ENCODE assay signal across 2 cellular contexts in genomic region chr16:1794221-1794871, GRCh38.
TF ChIP-seq lines count a peak whose summit lies in the region.

No MANE protein-coding gene starts in this region.

TF ChIP-seq in A549, 52 proteins besides CTCF, POLR2A, EP300 and RAD21:
- TF ChIP-seq MAFK (IDR thresholded peaks at IDR 0.05; ENCODE audit: partially characterized antibody) = no peak
- TF ChIP-seq POLR2AphosphoS2 (conservative IDR thresholded peaks at IDR 0.05; ENCODE audit: low read length) = no peak
- no peak for TF ChIP-seq JUNB (IDR thresholded peaks at IDR 0.05)
- no peak for TF ChIP-seq CEBPB (IDR thresholded peaks at IDR 0.05)
- no peak for TF ChIP-seq PHF8 (IDR thresholded peaks at IDR 0.05; ENCODE audit: borderline replicate concordance, low read depth)
- TF ChIP-seq SREBF2 (IDR thresholded peaks at IDR 0.05) = no peak
- no peak for TF ChIP-seq HOXB13 (CRISPR knock-in tag; IDR thresholded peaks at IDR 0.05; ENCODE audit: low read depth)
- no peak for TF ChIP-seq ELK1 (IDR thresholded peaks at IDR 0.05; ENCODE audit: low read depth, low read length)
- no peak for TF ChIP-seq CBX2 (IDR thresholded peaks at IDR 0.05; ENCODE audit: borderline replicate concordance, low read depth)
- no peak for TF ChIP-seq MAZ (IDR thresholded peaks at IDR 0.05; ENCODE audit: borderline replicate concordance, low read depth, low read length)
- TF ChIP-seq HES2 (IDR thresholded peaks at IDR 0.05) = no peak
- TF ChIP-seq BHLHE40 (IDR thresholded peaks at IDR 0.05; ENCODE audit: low read depth, low read length) = no peak
- no peak for TF ChIP-seq RNF2 (IDR thresholded peaks at IDR 0.05; ENCODE audit: borderline replicate concordance, low read depth)
- no peak for TF ChIP-seq MYC (IDR thresholded peaks at IDR 0.05; ENCODE audit: borderline replicate concordance, low read length)
- no peak for TF ChIP-seq NFE2L2 (conservative IDR thresholded peaks at IDR 0.05; ENCODE audit: low read length)
- TF ChIP-seq ZNF302 (CRISPR knock-in tag; IDR thresholded peaks at IDR 0.05) = no peak
- no peak for TF ChIP-seq JUN (IDR thresholded peaks at IDR 0.05)
- TF ChIP-seq KDM1A (IDR thresholded peaks at IDR 0.05; ENCODE audit: low read depth) = no peak
- TF ChIP-seq PBX3 (IDR thresholded peaks at IDR 0.05) = no peak
- TF ChIP-seq SMC3 (IDR thresholded peaks at IDR 0.05) = no peak

TF ChIP-seq in K562, 482 proteins besides CTCF, POLR2A, EP300 and RAD21:
- TF ChIP-seq GATA2 (CRISPR knock-in tag; IDR thresholded peaks at IDR 0.05) (no peak), IRF2 (CRISPR knock-in tag; IDR thresholded peaks at IDR 0.05) (no peak), POLR2G (IDR thresholded peaks at IDR 0.05; ENCODE audit: low read depth, low read length) (peak; percentile 25; the same call in 1 of the 2 replicates), ZNF165 (CRISPR knock-in tag; IDR thresholded peaks at IDR 0.05; ENCODE audit: borderline replicate concordance) (no peak), HMGXB4 (CRISPR knock-in tag; IDR thresholded peaks at IDR 0.05) (no peak), FOXA3 (CRISPR knock-in tag; conservative IDR thresholded peaks at IDR 0.05 in 1 of 2, IDR thresholded peaks at IDR 0.05 in 1 of 2) (no peak)
